ENCODE assay signal across 9 cellular contexts in genomic region chr3:194083253-194084224, GRCh38.
DNase-seq lines count a peak whose midpoint lies in the region; ATAC-seq lines count a peak whose summit lies in the region.
"Had no signal": no experiment of that assay in that cellular context is flagged by ENCODE, and none has a peak within 500 bp of the region (broad histone marks: within the 10 kb centered on the region; RNA-seq: fewer than 3 reads in every experiment).

No MANE protein-coding gene starts in this region.

- ATAC-seq in stimulated activated naive CD8-positive, alpha-beta T cell treated with anti-CD3 and anti-CD28 coated beads, Interleukin-15, amount 100 ng/mL, for 72 hours: peak; percentile 24
- ATAC-seq in stimulated activated naive CD8-positive, alpha-beta T cell treated with anti-CD3 and anti-CD28 coated beads, Interleukin-15, Interleukin-2, amounts not matched to agents 100 U/mL and 50 U/mL, for 24 hours: no peak
- ATAC-seq in HG02938 (IDR thresholded peaks at IDR 0.05; ENCODE audit: unreplicated experiment): peak; percentile 35

- peaks cover 15% of the 10 kb centered on the region for H3K4me1 Mint-ChIP-seq in stimulated activated naive CD8-positive, alpha-beta T cell treated with anti-CD3 and anti-CD28 coated beads, Interleukin-15, amount 100 ng/mL, for 72 hours

- H3K4me3 Mint-ChIP-seq in stimulated activated naive CD8-positive, alpha-beta T cell treated with anti-CD3 and anti-CD28 coated beads, Interleukin-15, amount 100 ng/mL, for 72 hours: no peak overlapping the region

- H3K27me3 Mint-ChIP-seq in stimulated activated naive CD8-positive, alpha-beta T cell treated with anti-CD3 and anti-CD28 coated beads, Interleukin-15, amount 100 ng/mL, for 72 hours: peaks cover 55% of the 10 kb centered on the region

- no peaks in the 10 kb centered on the region for H3K9me3 Mint-ChIP-seq in stimulated activated naive CD8-positive, alpha-beta T cell treated with anti-CD3 and anti-CD28 coated beads, Interleukin-15, amount 100 ng/mL, for 72 hours

- no peak overlapping the region for H3K27ac Mint-ChIP-seq in stimulated activated naive CD8-positive, alpha-beta T cell treated with anti-CD3 and anti-CD28 coated beads, Interleukin-15, amount 100 ng/mL, for 72 hours

- DNase-seq in stimulated activated naive CD8-positive, alpha-beta T cell treated with anti-CD3 and anti-CD28 coated beads, Interleukin-15, amount 100 ng/mL, for 72 hours: no peak
- no peak for DNase-seq in stimulated activated naive CD8-positive, alpha-beta T cell treated with anti-CD3 and anti-CD28 coated beads, Interleukin-15, Interleukin-2, amounts not matched to agents 100 U/mL and 50 U/mL, for 24 hours
- DNase-seq in RPMI8226 (peak; percentile 53), NCI-H1105 treated with DMSO at 0.1 percent for 48 hours (lab: John Stamatoyannopoulos, UW) (no peak), NCI-H82 (lab: John Stamatoyannopoulos, UW) (no peak), SHP77 treated with DMSO at 0.1 percent for 48 hours (lab: John Stamatoyannopoulos, UW) (no peak), kidney glomerular epithelial cell (lab: John Stamatoyannopoulos, UW) (no peak)
- DNase-seq: transverse colon had no signal
